9 cellular contexts compared by ENCODE assay signal in genomic region chr6:75250552-75250951, GRCh38.
"Had no signal": no experiment of that assay in that cellular context is flagged by ENCODE, and none has a peak within 500 bp of the region (broad histone marks: within the 10 kb centered on the region; RNA-seq: fewer than 3 reads in every experiment).

No MANE protein-coding gene starts in this region.

- H3K9me3 ChIP-seq: HAP-1 had no signal

- H3K9ac ChIP-seq: KMS-11 had no signal

- FAIRE-seq: HepG2 had no signal

- H3K4me1 ChIP-seq: HAP-1 had no signal

- ATAC-seq: HCT116, HepG2 had no signal

- H3K27ac ChIP-seq: HL-60, KMS-11 had no signal

- H3K4me3 ChIP-seq: HAP-1 had no signal

- DNase-seq: GOT3, H7, HFFc6, KBM-7 had no signal

- H3K36me3 ChIP-seq: HAP-1 had no signal
